In genomic region chr11:85977751-85978160, GRCh38 we compare ENCODE assay signal across 19 cellular contexts.
DNase-seq lines count a peak whose midpoint lies in the region; ATAC-seq and TF ChIP-seq lines count a peak whose summit lies in the region.
"Had no signal": no experiment of that assay in that cellular context is flagged by ENCODE, and none has a peak within 500 bp of the region (broad histone marks: within the 10 kb centered on the region; RNA-seq: fewer than 3 reads in every experiment).

No MANE protein-coding gene starts in this region.

- peak overlapping the region in 41 of 59 donors; percentile 0 to 44 (median 19) for H3K4me3 ChIP-seq in dorsolateral prefrontal cortex
- peak overlapping the region; percentile 10 for H3K4me3 ChIP-seq in thoracic aorta
- H3K4me3 ChIP-seq: pancreas had no signal

- H3K4me3 Mint-ChIP-seq in activated CD4-positive, alpha-beta memory T cell treated with anti-CD3 and anti-CD28 coated beads, Interleukin-2, amount 10 ng/mL, durations not matched to agents 7 days and 5 days = no peak overlapping the region
- H3K4me3 Mint-ChIP-seq in activated CD4-positive, alpha-beta memory T cell treated with anti-CD3 and anti-CD28 coated beads for 36 hours = no peak overlapping the region
- H3K4me3 Mint-ChIP-seq: CD4-positive, CD25-positive, alpha-beta regulatory T cell; effector memory CD8-positive, alpha-beta T cell had no signal

- no peak for DNase-seq in activated CD4-positive, alpha-beta memory T cell treated with anti-CD3 and anti-CD28 coated beads, Interleukin-2, amount 10 ng/mL, durations not matched to agents 7 days and 5 days
- no peak for DNase-seq in activated CD4-positive, alpha-beta memory T cell treated with anti-CD3 and anti-CD28 coated beads for 36 hours
- DNase-seq in dorsolateral prefrontal cortex (peak in 1 of 10 donors; percentile 13), thoracic aorta (ENCODE audit: low spot score) (no peak), HuH-7 (ENCODE audit: low spot score) (no peak), ecto neural progenitor cell (ENCODE audit: low spot score) (no peak)
- DNase-seq: activated CD4-positive, alpha-beta T cell treated with anti-CD3 and anti-CD28 coated beads, Interleukin-2, amount 50 U/mL, for 4 hours; activated T-cell treated with anti-CD3 and anti-CD28 coated beads, Interleukin-2, amount 50 U/mL, for 1 hour; CD4-positive, CD25-positive, alpha-beta regulatory T cell; effector memory CD8-positive, alpha-beta T cell; foreskin fibroblast; NCI-H1436 treated with DMSO at 0.1 percent for 48 hours; NCI-H345; NK-92 treated with Interleukin-12 subunit alpha and Interleukin-12 subunit beta, amount 100 ng/mL, for 24 hours; pancreas; RPMI8226 had no signal

- no peaks in the 10 kb centered on the region for H3K9me3 Mint-ChIP-seq in activated CD4-positive, alpha-beta memory T cell treated with anti-CD3 and anti-CD28 coated beads, Interleukin-2, amount 10 ng/mL, durations not matched to agents 7 days and 5 days
- no peaks in the 10 kb centered on the region for H3K9me3 Mint-ChIP-seq in activated CD4-positive, alpha-beta memory T cell treated with anti-CD3 and anti-CD28 coated beads for 36 hours
- H3K9me3 Mint-ChIP-seq: activated naive CD4-positive, alpha-beta T cell treated with anti-CD3 and anti-CD28 coated beads, Interleukin-2, amount 50 U/mL, for 72 hours; CD4-positive, CD25-positive, alpha-beta regulatory T cell; effector memory CD8-positive, alpha-beta T cell had no signal

- peaks cover 69% of the 10 kb centered on the region for H3K36me3 Mint-ChIP-seq in activated CD4-positive, alpha-beta memory T cell treated with anti-CD3 and anti-CD28 coated beads, Interleukin-2, amount 10 ng/mL, durations not matched to agents 7 days and 5 days (ENCODE audit: low read depth)
- H3K36me3 Mint-ChIP-seq in activated CD4-positive, alpha-beta memory T cell treated with anti-CD3 and anti-CD28 coated beads for 36 hours = peaks cover 34% of the 10 kb centered on the region

- CTCF ChIA-PET in activated CD4-positive, alpha-beta memory T cell treated with anti-CD3 and anti-CD28 coated beads, Interleukin-2, amount 10 ng/mL, durations not matched to agents 7 days and 5 days (lab: Charles Lee) = no interaction called here
- CTCF ChIA-PET in activated CD4-positive, alpha-beta memory T cell treated with anti-CD3 and anti-CD28 coated beads for 36 hours (lab: Charles Lee) = no interaction called here

- POLR2A ChIA-PET in activated CD4-positive, alpha-beta memory T cell treated with anti-CD3 and anti-CD28 coated beads, Interleukin-2, amount 10 ng/mL, durations not matched to agents 7 days and 5 days (lab: Charles Lee) = no interaction called here
- POLR2A ChIA-PET in activated CD4-positive, alpha-beta memory T cell treated with anti-CD3 and anti-CD28 coated beads for 36 hours (lab: Charles Lee) = no interaction called here

- intact Hi-C loops in activated CD4-positive, alpha-beta memory T cell treated with anti-CD3 and anti-CD28 coated beads for 36 hours (cut with micrococcal nuclease) = loop anchor here (5.0 kb wide), 1 partner anchor 40 kb away; no protein-coding TSS in a partner anchor
- intact Hi-C loops in dorsolateral prefrontal cortex (cut with DNase I) = no loop called here

- peaks cover 19% of the 10 kb centered on the region for H3K4me1 Mint-ChIP-seq in activated CD4-positive, alpha-beta memory T cell treated with anti-CD3 and anti-CD28 coated beads, Interleukin-2, amount 10 ng/mL, durations not matched to agents 7 days and 5 days
- peaks cover 11% of the 10 kb centered on the region for H3K4me1 Mint-ChIP-seq in activated CD4-positive, alpha-beta memory T cell treated with anti-CD3 and anti-CD28 coated beads for 36 hours (ENCODE audit: low read depth)

- peak in 1 of 56 donors; percentile 12 for TF ChIP-seq CTCF in dorsolateral prefrontal cortex (IDR thresholded peaks at IDR 0.05 in 54 of 56, conservative IDR thresholded peaks at IDR 0.05 in 2 of 56; ENCODE audit: low read depth in 1 of 56, partially characterized antibody in 56 of 56)
- TF ChIP-seq CTCF in thoracic aorta (IDR thresholded peaks at IDR 0.05) = no peak

- no peaks in the 10 kb centered on the region for H3K27me3 Mint-ChIP-seq in activated CD4-positive, alpha-beta memory T cell treated with anti-CD3 and anti-CD28 coated beads, Interleukin-2, amount 10 ng/mL, durations not matched to agents 7 days and 5 days
- H3K27me3 Mint-ChIP-seq in activated CD4-positive, alpha-beta memory T cell treated with anti-CD3 and anti-CD28 coated beads for 36 hours = no peaks in the 10 kb centered on the region
- H3K27me3 Mint-ChIP-seq: CD4-positive, CD25-positive, alpha-beta regulatory T cell; effector memory CD8-positive, alpha-beta T cell had no signal

- H3K36me3 ChIP-seq in thoracic aorta = peaks cover 15% of the 10 kb centered on the region

- H3K27ac Mint-ChIP-seq in activated CD4-positive, alpha-beta memory T cell treated with anti-CD3 and anti-CD28 coated beads, Interleukin-2, amount 10 ng/mL, durations not matched to agents 7 days and 5 days = peak overlapping the region; percentile 53
- no peak overlapping the region for H3K27ac Mint-ChIP-seq in activated CD4-positive, alpha-beta memory T cell treated with anti-CD3 and anti-CD28 coated beads for 36 hours

- no peak for ATAC-seq in thoracic aorta (ENCODE audit: insufficient number of reproducible peaks, low FRiP score, low read depth)
- ATAC-seq in GM18867 (IDR thresholded peaks at IDR 0.05; ENCODE audit: unreplicated experiment) = no peak
- ATAC-seq: effector memory CD8-positive, alpha-beta T cell; pancreas had no signal

- peaks cover 22 to 23% of the 10 kb centered on the region in 2 donors for H3K4me1 ChIP-seq in thoracic aorta (ENCODE audit: control insufficient read depth in 1 of 2, low read depth in 2 of 2)
- H3K4me1 ChIP-seq: pancreas had no signal

- peak overlapping the region in 57 of 59 donors; percentile 5 to 88 (median 78) for H3K27ac ChIP-seq in dorsolateral prefrontal cortex
- H3K27ac ChIP-seq in layer of hippocampus (ENCODE audit: low read depth, low read length) = peak overlapping the region; percentile 49
- H3K27ac ChIP-seq in thoracic aorta = peak overlapping the region; percentile 1 to 27
- H3K27ac ChIP-seq: pancreas had no signal

- no peaks in the 10 kb centered on the region for H3K9me3 ChIP-seq in thoracic aorta
- H3K9me3 ChIP-seq: pancreas had no signal

- H3K27me3 ChIP-seq in dorsolateral prefrontal cortex (no peaks in the 10 kb centered on the region), layer of hippocampus (ENCODE audit: control insufficient read depth, insufficient read depth, low read length) (no peaks in the 10 kb centered on the region), thoracic aorta (replicated peaks; ENCODE audit: insufficient read depth) (no peaks in the 10 kb centered on the region)
- H3K27me3 ChIP-seq: pancreas had no signal

Comparison
In these comparisons a context has a peak if more than half of its experiments do, and no peak if none do; other contexts are left out.
1. H3K27ac ChIP-seq: peak in every context shown above with its lines; median percentile 78 in dorsolateral prefrontal cortex; 49 in layer of hippocampus; 14 in thoracic aorta.